In the genomic region with DNA sequence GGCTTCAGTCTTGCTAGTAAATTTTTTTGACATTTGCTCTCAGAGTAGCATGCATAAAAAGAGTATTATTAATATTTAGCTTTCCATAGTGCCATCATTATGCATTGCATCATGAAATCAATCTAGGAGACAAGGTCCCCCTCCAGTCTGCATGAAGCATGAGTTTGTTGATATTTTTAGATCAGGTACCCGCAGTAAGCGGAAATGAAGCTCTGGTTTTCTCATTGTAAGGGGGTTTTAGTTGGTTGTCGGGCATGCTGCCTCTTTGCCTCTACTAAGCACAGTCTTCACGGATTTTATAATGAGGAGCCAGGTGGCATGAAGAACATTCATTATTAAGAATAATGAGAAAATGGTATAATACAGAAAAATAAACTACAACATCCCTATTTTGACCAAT, we compare ENCODE assay signal across 1 cellular context.
TF ChIP-seq lines count a peak whose summit lies in the region.

No MANE protein-coding gene starts in this region.

TF ChIP-seq in GM12878, 131 proteins besides CTCF, POLR2A, EP300 and RAD21:
- TF ChIP-seq CBFB (IDR thresholded peaks at IDR 0.05; ENCODE audit: low read depth) (no peak), SRF (IDR thresholded peaks at IDR 0.05; ENCODE audit: low read depth in 2 of 2, low read length in 2 of 2) (no peak), JUND (IDR thresholded peaks at IDR 0.05; ENCODE audit: low read depth, low read length) (no peak), RELA (IDR thresholded peaks at IDR 0.05; ENCODE audit: borderline replicate concordance, partially characterized antibody) (no peak), RUNX3 (IDR thresholded peaks at IDR 0.05; ENCODE audit: low read length) (peak; percentile 46; the same call in 1 of the 2 replicates), KAT2A (conservative IDR thresholded peaks at IDR 0.05; ENCODE audit: control insufficient read depth, low read depth, low read length) (no peak), MEF2A (IDR thresholded peaks at IDR 0.05; ENCODE audit: insufficient read depth, low read depth, low read length) (0 out of 2 replicates have a peak, but pooled peaks have one; percentile 44), TCF3 (IDR thresholded peaks at IDR 0.05; ENCODE audit: borderline replicate concordance, insufficient read depth, low read depth, low read length) (no peak), JUNB (IDR thresholded peaks at IDR 0.05) (no peak), NFXL1 (IDR thresholded peaks at IDR 0.05; ENCODE audit: borderline replicate concordance) (no peak), CREM (IDR thresholded peaks at IDR 0.05; ENCODE audit: low read depth) (no peak)
- TF ChIP-seq, protein P1, sequence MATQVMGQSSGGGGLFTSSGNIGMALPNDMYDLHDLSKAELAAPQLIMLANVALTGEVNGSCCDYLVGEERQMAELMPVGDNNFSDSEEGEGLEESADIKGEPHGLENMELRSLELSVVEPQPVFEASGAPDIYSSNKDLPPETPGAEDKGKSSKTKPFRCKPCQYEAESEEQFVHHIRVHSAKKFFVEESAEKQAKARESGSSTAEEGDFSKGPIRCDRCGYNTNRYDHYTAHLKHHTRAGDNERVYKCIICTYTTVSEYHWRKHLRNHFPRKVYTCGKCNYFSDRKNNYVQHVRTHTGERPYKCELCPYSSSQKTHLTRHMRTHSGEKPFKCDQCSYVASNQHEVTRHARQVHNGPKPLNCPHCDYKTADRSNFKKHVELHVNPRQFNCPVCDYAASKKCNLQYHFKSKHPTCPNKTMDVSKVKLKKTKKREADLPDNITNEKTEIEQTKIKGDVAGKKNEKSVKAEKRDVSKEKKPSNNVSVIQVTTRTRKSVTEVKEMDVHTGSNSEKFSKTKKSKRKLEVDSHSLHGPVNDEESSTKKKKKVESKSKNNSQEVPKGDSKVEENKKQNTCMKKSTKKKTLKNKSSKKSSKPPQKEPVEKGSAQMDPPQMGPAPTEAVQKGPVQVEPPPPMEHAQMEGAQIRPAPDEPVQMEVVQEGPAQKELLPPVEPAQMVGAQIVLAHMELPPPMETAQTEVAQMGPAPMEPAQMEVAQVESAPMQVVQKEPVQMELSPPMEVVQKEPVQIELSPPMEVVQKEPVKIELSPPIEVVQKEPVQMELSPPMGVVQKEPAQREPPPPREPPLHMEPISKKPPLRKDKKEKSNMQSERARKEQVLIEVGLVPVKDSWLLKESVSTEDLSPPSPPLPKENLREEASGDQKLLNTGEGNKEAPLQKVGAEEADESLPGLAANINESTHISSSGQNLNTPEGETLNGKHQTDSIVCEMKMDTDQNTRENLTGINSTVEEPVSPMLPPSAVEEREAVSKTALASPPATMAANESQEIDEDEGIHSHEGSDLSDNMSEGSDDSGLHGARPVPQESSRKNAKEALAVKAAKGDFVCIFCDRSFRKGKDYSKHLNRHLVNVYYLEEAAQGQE (IDR thresholded peaks at IDR 0.05; ENCODE audit: low read depth, low read length) = no peak
- TF ChIP-seq, protein P2, sequence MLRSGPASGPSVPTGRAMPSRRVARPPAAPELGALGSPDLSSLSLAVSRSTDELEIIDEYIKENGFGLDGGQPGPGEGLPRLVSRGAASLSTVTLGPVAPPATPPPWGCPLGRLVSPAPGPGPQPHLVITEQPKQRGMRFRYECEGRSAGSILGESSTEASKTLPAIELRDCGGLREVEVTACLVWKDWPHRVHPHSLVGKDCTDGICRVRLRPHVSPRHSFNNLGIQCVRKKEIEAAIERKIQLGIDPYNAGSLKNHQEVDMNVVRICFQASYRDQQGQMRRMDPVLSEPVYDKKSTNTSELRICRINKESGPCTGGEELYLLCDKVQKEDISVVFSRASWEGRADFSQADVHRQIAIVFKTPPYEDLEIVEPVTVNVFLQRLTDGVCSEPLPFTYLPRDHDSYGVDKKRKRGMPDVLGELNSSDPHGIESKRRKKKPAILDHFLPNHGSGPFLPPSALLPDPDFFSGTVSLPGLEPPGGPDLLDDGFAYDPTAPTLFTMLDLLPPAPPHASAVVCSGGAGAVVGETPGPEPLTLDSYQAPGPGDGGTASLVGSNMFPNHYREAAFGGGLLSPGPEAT (IDR thresholded peaks at IDR 0.05; ENCODE audit: low read depth) = no peak
